In genomic region chr16:84957792-84958191, GRCh38 we compare ENCODE assay signal across 1 cellular context.
TF ChIP-seq lines count a peak whose summit lies in the region.

No MANE protein-coding gene starts in this region.

TF ChIP-seq in K562, 482 proteins besides CTCF, POLR2A, EP300 and RAD21 (continued from another document):
- no peak for TF ChIP-seq SFPQ (IDR thresholded peaks at IDR 0.05; ENCODE audit: low read depth, low read length)
- no peak for TF ChIP-seq DNMT1 (IDR thresholded peaks at IDR 0.05)
- no peak for TF ChIP-seq ZNF41 (CRISPR knock-in tag; conservative IDR thresholded peaks at IDR 0.05)
- no peak for TF ChIP-seq SAP30 (IDR thresholded peaks at IDR 0.05; ENCODE audit: borderline replicate concordance, insufficient read depth, low read depth, low read length, poor library complexity, severe bottlenecking)
- TF ChIP-seq NFYB (IDR thresholded peaks at IDR 0.05; ENCODE audit: extremely low read depth, insufficient read length): peak; percentile 63
- no peak for TF ChIP-seq CTBP1 (IDR thresholded peaks at IDR 0.05; ENCODE audit: borderline replicate concordance)
- no peak for TF ChIP-seq CAMTA2 (CRISPR knock-in tag; conservative IDR thresholded peaks at IDR 0.05)
- TF ChIP-seq NKRF (IDR thresholded peaks at IDR 0.05; ENCODE audit: borderline replicate concordance): no peak
- no peak for TF ChIP-seq ILK (tag; IDR thresholded peaks at IDR 0.05; ENCODE audit: borderline replicate concordance, low read depth)
- 0 out of 2 replicates have a peak, but pooled peaks have one; percentile 3 for TF ChIP-seq MAX (CRISPR knock-in tag; IDR thresholded peaks at IDR 0.05)
- no peak for TF ChIP-seq E2F8 (IDR thresholded peaks at IDR 0.05; ENCODE audit: low read depth, partially characterized antibody)
- no peak for TF ChIP-seq HMGXB4 (CRISPR knock-in tag; IDR thresholded peaks at IDR 0.05)
- no peak for TF ChIP-seq CHD2 (IDR thresholded peaks at IDR 0.05; ENCODE audit: low read depth, low read length)
- TF ChIP-seq TFE3 (CRISPR knock-in tag; IDR thresholded peaks at IDR 0.05): peak; percentile 42
- TF ChIP-seq PHF8 (IDR thresholded peaks at IDR 0.05; ENCODE audit: borderline replicate concordance, low read length): no peak
- TF ChIP-seq ZNF551 (CRISPR knock-in tag; IDR thresholded peaks at IDR 0.05): no peak
- TF ChIP-seq USF1 (CRISPR knock-in tag; IDR thresholded peaks at IDR 0.05): peak; percentile 92
- no peak for TF ChIP-seq CLOCK (CRISPR knock-in tag; IDR thresholded peaks at IDR 0.05; ENCODE audit: borderline replicate concordance)
- TF ChIP-seq SPI1 (IDR thresholded peaks at IDR 0.05; ENCODE audit: borderline replicate concordance, low read depth, low read length): no peak
- peak; percentile 73 for TF ChIP-seq RAD51 (IDR thresholded peaks at IDR 0.05; ENCODE audit: borderline replicate concordance, low read depth)
- no peak for TF ChIP-seq ZBTB49 (CRISPR knock-in tag; IDR thresholded peaks at IDR 0.05; ENCODE audit: borderline replicate concordance)
- no peak for TF ChIP-seq HMBOX1 (IDR thresholded peaks at IDR 0.05)
- TF ChIP-seq ZNF699 (CRISPR knock-in tag; IDR thresholded peaks at IDR 0.05; ENCODE audit: insufficient replicate concordance): no peak
- TF ChIP-seq USF2 (CRISPR knock-in tag; IDR thresholded peaks at IDR 0.05): peak; percentile 81
